Comparison of ENCODE assay signal across 22 cellular contexts in the genomic region with DNA sequence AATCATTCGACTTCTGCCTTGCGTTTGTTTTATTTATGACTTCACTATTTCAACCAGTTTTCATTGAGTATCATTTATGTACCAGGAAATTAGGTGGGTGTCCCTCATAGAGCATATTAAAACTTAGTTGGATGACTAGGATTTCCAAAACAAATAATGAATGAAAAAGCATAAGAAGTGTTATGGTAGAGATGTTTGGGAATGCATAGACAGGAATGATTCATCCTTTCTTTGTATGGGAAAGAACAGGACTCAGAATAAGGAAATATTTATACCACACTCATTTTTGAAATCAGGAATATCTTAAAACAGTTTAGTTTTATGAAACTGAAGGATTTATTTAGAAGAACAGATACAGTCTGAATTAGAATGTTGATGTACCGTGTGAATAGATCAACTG.
DNase-seq lines count a peak whose midpoint lies in the region; ATAC-seq, FAIRE-seq and TF ChIP-seq lines count a peak whose summit lies in the region.
"Had no signal": no experiment of that assay in that cellular context is flagged by ENCODE, and none has a peak within 500 bp of the region (broad histone marks: within the 10 kb centered on the region; RNA-seq: fewer than 3 reads in every experiment).

No MANE protein-coding gene starts in this region.

- DNase-seq in SK-N-SH (no peak), K562 (ENCODE audit: extremely low read depth in 1 of 4, low spot score in 3 of 4) (no peak), fibroblast of lung (ENCODE audit: low read depth in 2 of 2) (peak; percentile 17 to 21), immature natural killer cell (no peak), NCI-H69 (lab: John Stamatoyannopoulos, UW) (no peak)
- no peak for DNase-seq in stimulated activated naive CD8-positive, alpha-beta T cell treated with anti-CD3 and anti-CD28 coated beads, Interleukin-15, Interleukin-2, amounts not matched to agents 100 U/mL and 50 U/mL, for 24 hours
- DNase-seq: CD4-positive, CD25-positive, alpha-beta regulatory T cell; DMS153; DND-41; H7; MM.1S; NCI-H2029; NCI-H446 treated with DMSO at 0.1 percent for 48 hours; NCI-H526; SHP77 treated with DMSO at 0.1 percent for 48 hours had no signal

- H3K27me3 Mint-ChIP-seq in immature natural killer cell (ENCODE audit: low read depth in 3 of 3): peaks cover 0 to 2% (median 0%) of the 10 kb centered on the region in 3 donors
- H3K27me3 Mint-ChIP-seq: CD4-positive, CD25-positive, alpha-beta regulatory T cell had no signal

- intact Hi-C loops in K562 (cut with micrococcal nuclease): no loop called here

- H3K4me1 ChIP-seq in SK-N-SH (ENCODE audit: control insufficient read depth in 1 of 2, insufficient read depth in 2 of 2, low read depth in 1 of 2, low read length in 1 of 2) (peaks cover 0 to 8% of the 10 kb centered on the region in 2 experiments; a peak in 3 of 4 replicates), K562 (replicated peaks in 1 of 2; ENCODE audit: control insufficient read depth in 2 of 2, insufficient read depth in 2 of 2, low read length in 2 of 2) (no peaks in the 10 kb centered on the region), fibroblast of lung (ENCODE audit: control insufficient read depth, extremely low read depth, insufficient read depth, low read length) (no peaks in the 10 kb centered on the region)
- H3K4me1 ChIP-seq: BLaER1 had no signal

- no peak for TF ChIP-seq CTCF in SK-N-SH (IDR thresholded peaks at IDR 0.05)
- no peak for TF ChIP-seq CTCF in K562 (IDR thresholded peaks at IDR 0.05 in 2 of 3, conservative IDR thresholded peaks at IDR 0.05 in 1 of 3; ENCODE audit: insufficient read depth in 2 of 3, low read depth in 1 of 3, low read length in 3 of 3)
- no peak for TF ChIP-seq CTCF in fibroblast of lung (conservative IDR thresholded peaks at IDR 0.05 in 1 of 2, IDR thresholded peaks at IDR 0.05 in 1 of 2; ENCODE audit: low read depth in 1 of 2, low read length in 2 of 2)

- no peaks in the 10 kb centered on the region for H4K20me1 ChIP-seq in SK-N-SH (ENCODE audit: insufficient read depth)
- no peaks in the 10 kb centered on the region for H4K20me1 ChIP-seq in K562 (replicated peaks; ENCODE audit: control insufficient read depth, insufficient read depth, low read length)
- no peaks in the 10 kb centered on the region for H4K20me1 ChIP-seq in fibroblast of lung (ENCODE audit: control insufficient read depth, extremely low read depth, insufficient read depth, low read length)
- H4K20me1 ChIP-seq: BLaER1 had no signal

- no peak overlapping the region for H3K27ac Mint-ChIP-seq in immature natural killer cell
- H3K27ac Mint-ChIP-seq: CD4-positive, CD25-positive, alpha-beta regulatory T cell had no signal

- ATAC-seq in SK-N-SH treated with all-trans-retinoic acid at 6 μM for 48 hours: no peak
- no peak for ATAC-seq in K562
- ATAC-seq in stimulated activated naive CD8-positive, alpha-beta T cell treated with anti-CD3 and anti-CD28 coated beads, Interleukin-15, Interleukin-2, amounts not matched to agents 100 U/mL and 50 U/mL, for 24 hours: no peak
- ATAC-seq in HG02642 (IDR thresholded peaks at IDR 0.05; ENCODE audit: poor library complexity, unreplicated experiment): no peak

- H3K4me1 Mint-ChIP-seq in immature natural killer cell: peaks cover 0 to 2% of the 10 kb centered on the region in 2 donors

- H3F3A ChIP-seq in SK-N-SH (replicated peaks; ENCODE audit: insufficient read depth): no peaks in the 10 kb centered on the region

- no peak for TF ChIP-seq POLR2A in K562 (conservative IDR thresholded peaks at IDR 0.05)

- H3K36me3 ChIP-seq in SK-N-SH (replicated peaks in 1 of 2; ENCODE audit: control insufficient read depth in 1 of 2, insufficient read depth in 2 of 2, low read length in 1 of 2): peaks cover 4 to 22% of the 10 kb centered on the region in 2 experiments
- no peaks in the 10 kb centered on the region for H3K36me3 ChIP-seq in K562 (ENCODE audit: control insufficient read depth, insufficient read depth, low read length)
- H3K36me3 ChIP-seq in fibroblast of lung (ENCODE audit: control insufficient read depth, insufficient read depth, low read length): no peaks in the 10 kb centered on the region
- H3K36me3 ChIP-seq: BLaER1 had no signal

- peaks cover 0 to 4% (median 0%) of the 10 kb centered on the region in 3 donors for H3K36me3 Mint-ChIP-seq in immature natural killer cell

- no peaks in the 10 kb centered on the region for H3K9me3 Mint-ChIP-seq in immature natural killer cell

- no peaks in the 10 kb centered on the region for H3K9me2 ChIP-seq in SK-N-SH

- H3K4me3 Mint-ChIP-seq in immature natural killer cell: no peak overlapping the region
- H3K4me3 Mint-ChIP-seq: CD4-positive, CD25-positive, alpha-beta regulatory T cell had no signal

- FAIRE-seq in K562 (lab: Jason Lieb, UNC): peak; percentile 11
- FAIRE-seq: GM18507 had no signal

- H3K4me2 ChIP-seq in SK-N-SH (no peak overlapping the region), K562 (ENCODE audit: insufficient read depth, low read length) (no peak overlapping the region), fibroblast of lung (ENCODE audit: extremely low read depth, insufficient read depth, low read length) (no peak overlapping the region)
- H3K4me2 ChIP-seq: BLaER1, KMS-11 had no signal

- TF ChIP-seq EP300 in SK-N-SH (IDR thresholded peaks at IDR 0.05; ENCODE audit: borderline replicate concordance in 1 of 2, low read depth in 1 of 2, low read length in 1 of 2) (no peak), K562 (IDR thresholded peaks at IDR 0.05; ENCODE audit: low read length) (no peak)

- H3K9ac ChIP-seq in SK-N-SH (no peak overlapping the region), K562 (ENCODE audit: insufficient read depth in 1 of 2, low read depth in 2 of 2, low read length in 2 of 2) (no peak overlapping the region), fibroblast of lung (ENCODE audit: insufficient read depth, low read length) (no peak overlapping the region)
- H3K9ac ChIP-seq: BLaER1, KMS-11 had no signal

- CTCF ChIA-PET in SK-N-SH (lab: Yijun Ruan, JAX) (interaction anchor here (0.8 to 1.3 kb wide), 2 partner anchors 10 to 13 kb away, joined by 3 read pairs; no protein-coding TSS in a partner anchor), K562 (lab: Yijun Ruan, JAX; ENCODE audit: low intra/inter-chr PET ratio) (no interaction called here)

- no peak overlapping the region for H3K4me3 ChIP-seq in SK-N-SH (ENCODE audit: low read depth in 2 of 2, low read length in 1 of 2)
- H3K4me3 ChIP-seq in K562: no peak overlapping the region
- H3K4me3 ChIP-seq in fibroblast of lung (replicated peaks in 1 of 4; ENCODE audit: control extremely low read depth in 1 of 4, insufficient read depth in 1 of 4, low read depth in 3 of 4, low read length in 4 of 4): no peak overlapping the region
- H3K4me3 ChIP-seq: BLaER1 had no signal

- H3K9me1 ChIP-seq in K562 (ENCODE audit: control insufficient read depth, insufficient read depth, low read length): no peaks in the 10 kb centered on the region

- 95% methylated on average over 3 of the region's 3 CpGs for WGBS in SK-N-SH (ENCODE audit: low lambda C conversion rate)
- 49% methylated on average over 3 of the region's 3 CpGs for WGBS in K562 (ENCODE audit: insufficient coverage, low coverage, missing lambda C conversion rate)

- H2AFZ ChIP-seq in SK-N-SH (ENCODE audit: low read depth) (no peak overlapping the region), K562 (ENCODE audit: low read depth, low read length) (no peak overlapping the region), fibroblast of lung (ENCODE audit: low read length) (no peak overlapping the region)

- no TSS peak for BruUV-seq in K562 (replicated peaks; lab: Mats Ljungman, UMichigan)

- H3K79me2 ChIP-seq in SK-N-SH (ENCODE audit: insufficient read depth) (peaks cover 9% of the 10 kb centered on the region; the same call in 1 of the 2 replicates), K562 (ENCODE audit: control insufficient read depth, insufficient read depth, low read length) (no peaks in the 10 kb centered on the region), fibroblast of lung (ENCODE audit: control insufficient read depth, insufficient read depth, low read length) (no peaks in the 10 kb centered on the region)

- in situ Hi-C loops in K562 (cut with MboI): no loop called here

- H3K27ac ChIP-seq in SK-N-SH (ENCODE audit: low read depth in 2 of 2, low read length in 1 of 2): peak overlapping the region; percentile 4 to 25; a peak in 3 of 4 replicates
- no peak overlapping the region for H3K27ac ChIP-seq in K562 (ENCODE audit: extremely low read depth, low read depth, low read length)
- no peak overlapping the region for H3K27ac ChIP-seq in fibroblast of lung (ENCODE audit: insufficient read depth, low read length)
- H3K27ac ChIP-seq: 22Rv1, BLaER1, KMS-11, RWPE1 had no signal

- TF ChIP-seq RAD21 in SK-N-SH (IDR thresholded peaks at IDR 0.05; ENCODE audit: low read length) (no peak), K562 (CRISPR knock-in tag; conservative IDR thresholded peaks at IDR 0.05 in 1 of 2, IDR thresholded peaks at IDR 0.05 in 1 of 2) (no peak)

- POLR2A ChIA-PET in SK-N-SH (lab: Yijun Ruan, JAX): no interaction called here
- POLR2A ChIA-PET in K562 (lab: Yijun Ruan, JAX): no interaction called here

- H3K27me3 ChIP-seq in SK-N-SH (ENCODE audit: insufficient read depth): no peaks in the 10 kb centered on the region
- no peaks in the 10 kb centered on the region for H3K27me3 ChIP-seq in K562 (ENCODE audit: control insufficient read depth in 2 of 2, insufficient read depth in 2 of 2, low read length in 2 of 2)
- H3K27me3 ChIP-seq in fibroblast of lung (ENCODE audit: control insufficient read depth, insufficient read depth, low read length): no peaks in the 10 kb centered on the region
- H3K27me3 ChIP-seq: BLaER1 had no signal

- no peaks in the 10 kb centered on the region for H3K9me3 ChIP-seq in SK-N-SH
- no peaks in the 10 kb centered on the region for H3K9me3 ChIP-seq in K562 (replicated peaks; ENCODE audit: control insufficient read depth, insufficient read depth, low read depth, low read length)
- H3K9me3 ChIP-seq in fibroblast of lung (ENCODE audit: control insufficient read depth, insufficient read depth, low read depth, low read length): no peaks in the 10 kb centered on the region

TF ChIP-seq in SK-N-SH, 30 proteins besides CTCF, POLR2A, EP300 and RAD21 (continues in another document):
- TF ChIP-seq YY1 (IDR thresholded peaks at IDR 0.05; ENCODE audit: low read depth) (no peak), NRF1 (IDR thresholded peaks at IDR 0.05; ENCODE audit: low read depth, low read length) (no peak)

TF ChIP-seq in SK-N-SH treated with all-trans-retinoic acid at 6 μM for 48 hours, 23 proteins besides CTCF, POLR2A, EP300 and RAD21 (continues in another document):
- TF ChIP-seq CSDC2 (CRISPR knock-in tag; IDR thresholded peaks at IDR 0.05): no peak
- TF ChIP-seq ZNF565 (CRISPR knock-in tag; conservative IDR thresholded peaks at IDR 0.05; ENCODE audit: low read depth): no peak
- no peak for TF ChIP-seq ZFP3 (CRISPR knock-in tag; IDR thresholded peaks at IDR 0.05)
- TF ChIP-seq PPARA (CRISPR knock-in tag; IDR thresholded peaks at IDR 0.05; ENCODE audit: borderline replicate concordance): no peak

TF ChIP-seq in K562, 482 proteins besides CTCF, POLR2A, EP300 and RAD21 (continues in another document):
- TF ChIP-seq ZNF282 (CRISPR knock-in tag; IDR thresholded peaks at IDR 0.05) (no peak), ZC3H8 (IDR thresholded peaks at IDR 0.05) (no peak), SAFB (IDR thresholded peaks at IDR 0.05; ENCODE audit: borderline replicate concordance, low read depth, low read length) (no peak), SREBF2 (CRISPR knock-in tag; IDR thresholded peaks at IDR 0.05) (no peak), BRD4 (IDR thresholded peaks at IDR 0.05) (no peak), NUFIP1 (IDR thresholded peaks at IDR 0.05; ENCODE audit: partially characterized antibody) (no peak)

Comparison
In these comparisons a context has a peak if more than half of its experiments do, and no peak if none do; other contexts are left out.
1. DNase-seq: peak in fibroblast of lung (2 of 2); none in SK-N-SH (single experiment), K562 (0 of 4), immature natural killer cell (0 of 3), stimulated activated naive CD8-positive, alpha-beta T cell treated with anti-CD3 and anti-CD28 coated beads, Interleukin-15, Interleukin-2, amounts not matched to agents 100 U/mL and 50 U/mL, for 24 hours (single experiment) and NCI-H69 (single experiment).
2. H3K27ac ChIP-seq: peak in SK-N-SH (2 of 2); none in K562 (single experiment) and fibroblast of lung (single experiment).